In the genomic region with DNA sequence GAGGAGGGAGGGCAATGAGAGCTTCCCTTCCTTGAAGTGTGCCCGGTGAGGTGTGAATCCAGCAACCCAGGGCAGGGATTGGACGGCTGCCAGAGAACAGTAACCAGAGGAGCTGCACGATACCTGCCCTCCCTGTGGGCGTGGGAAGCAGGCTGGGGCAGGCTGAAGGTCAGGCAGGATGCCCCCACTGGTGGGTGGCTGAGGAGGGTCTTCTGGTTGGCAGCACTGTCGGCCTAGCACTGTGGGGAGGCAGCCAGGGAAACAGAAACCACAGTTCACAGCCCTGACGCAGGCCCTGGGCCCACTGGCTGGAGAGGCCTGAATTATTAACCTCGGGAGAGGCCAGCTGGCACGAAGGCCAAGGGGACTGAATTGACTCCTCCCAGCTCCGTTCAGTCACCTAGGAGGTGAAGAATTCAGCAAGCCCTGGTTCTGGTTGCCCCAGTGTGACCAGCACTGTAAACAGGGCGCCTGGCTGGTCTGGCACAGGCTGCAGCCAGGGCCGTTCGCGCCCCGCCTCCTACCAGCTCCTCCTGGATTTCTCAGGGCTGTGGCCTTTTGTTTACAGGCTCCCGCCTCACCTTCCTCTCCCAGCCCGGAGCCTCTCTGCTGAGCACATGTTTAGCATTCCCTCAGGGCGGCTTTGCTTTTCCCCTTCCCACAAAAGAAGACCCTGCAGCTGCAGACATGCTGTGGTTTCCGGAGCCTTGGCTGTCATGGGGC, we compare ENCODE assay signal across 2 cellular contexts.
TF ChIP-seq lines count a peak whose summit lies in the region.

No MANE protein-coding gene starts in this region.

TF ChIP-seq in A549, 52 proteins besides CTCF, POLR2A, EP300 and RAD21 (continued from another document):
- TF ChIP-seq, protein P1, sequence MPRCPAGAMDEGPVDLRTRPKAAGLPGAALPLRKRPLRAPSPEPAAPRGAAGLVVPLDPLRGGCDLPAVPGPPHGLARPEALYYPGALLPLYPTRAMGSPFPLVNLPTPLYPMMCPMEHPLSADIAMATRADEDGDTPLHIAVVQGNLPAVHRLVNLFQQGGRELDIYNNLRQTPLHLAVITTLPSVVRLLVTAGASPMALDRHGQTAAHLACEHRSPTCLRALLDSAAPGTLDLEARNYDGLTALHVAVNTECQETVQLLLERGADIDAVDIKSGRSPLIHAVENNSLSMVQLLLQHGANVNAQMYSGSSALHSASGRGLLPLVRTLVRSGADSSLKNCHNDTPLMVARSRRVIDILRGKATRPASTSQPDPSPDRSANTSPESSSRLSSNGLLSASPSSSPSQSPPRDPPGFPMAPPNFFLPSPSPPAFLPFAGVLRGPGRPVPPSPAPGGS (IDR thresholded peaks at IDR 0.05) = no peak
- TF ChIP-seq ZFP36 (IDR thresholded peaks at IDR 0.05; ENCODE audit: borderline replicate concordance, partially characterized antibody) = no peak
- TF ChIP-seq FOSL2 (IDR thresholded peaks at IDR 0.05) = no peak
- TF ChIP-seq FOSL2 (CRISPR knock-in tag; IDR thresholded peaks at IDR 0.05) = no peak
- TF ChIP-seq KDM1A (IDR thresholded peaks at IDR 0.05; ENCODE audit: low read depth) = no peak

TF ChIP-seq in H1, 55 proteins besides CTCF, POLR2A, EP300 and RAD21:
- TF ChIP-seq, protein P2, sequence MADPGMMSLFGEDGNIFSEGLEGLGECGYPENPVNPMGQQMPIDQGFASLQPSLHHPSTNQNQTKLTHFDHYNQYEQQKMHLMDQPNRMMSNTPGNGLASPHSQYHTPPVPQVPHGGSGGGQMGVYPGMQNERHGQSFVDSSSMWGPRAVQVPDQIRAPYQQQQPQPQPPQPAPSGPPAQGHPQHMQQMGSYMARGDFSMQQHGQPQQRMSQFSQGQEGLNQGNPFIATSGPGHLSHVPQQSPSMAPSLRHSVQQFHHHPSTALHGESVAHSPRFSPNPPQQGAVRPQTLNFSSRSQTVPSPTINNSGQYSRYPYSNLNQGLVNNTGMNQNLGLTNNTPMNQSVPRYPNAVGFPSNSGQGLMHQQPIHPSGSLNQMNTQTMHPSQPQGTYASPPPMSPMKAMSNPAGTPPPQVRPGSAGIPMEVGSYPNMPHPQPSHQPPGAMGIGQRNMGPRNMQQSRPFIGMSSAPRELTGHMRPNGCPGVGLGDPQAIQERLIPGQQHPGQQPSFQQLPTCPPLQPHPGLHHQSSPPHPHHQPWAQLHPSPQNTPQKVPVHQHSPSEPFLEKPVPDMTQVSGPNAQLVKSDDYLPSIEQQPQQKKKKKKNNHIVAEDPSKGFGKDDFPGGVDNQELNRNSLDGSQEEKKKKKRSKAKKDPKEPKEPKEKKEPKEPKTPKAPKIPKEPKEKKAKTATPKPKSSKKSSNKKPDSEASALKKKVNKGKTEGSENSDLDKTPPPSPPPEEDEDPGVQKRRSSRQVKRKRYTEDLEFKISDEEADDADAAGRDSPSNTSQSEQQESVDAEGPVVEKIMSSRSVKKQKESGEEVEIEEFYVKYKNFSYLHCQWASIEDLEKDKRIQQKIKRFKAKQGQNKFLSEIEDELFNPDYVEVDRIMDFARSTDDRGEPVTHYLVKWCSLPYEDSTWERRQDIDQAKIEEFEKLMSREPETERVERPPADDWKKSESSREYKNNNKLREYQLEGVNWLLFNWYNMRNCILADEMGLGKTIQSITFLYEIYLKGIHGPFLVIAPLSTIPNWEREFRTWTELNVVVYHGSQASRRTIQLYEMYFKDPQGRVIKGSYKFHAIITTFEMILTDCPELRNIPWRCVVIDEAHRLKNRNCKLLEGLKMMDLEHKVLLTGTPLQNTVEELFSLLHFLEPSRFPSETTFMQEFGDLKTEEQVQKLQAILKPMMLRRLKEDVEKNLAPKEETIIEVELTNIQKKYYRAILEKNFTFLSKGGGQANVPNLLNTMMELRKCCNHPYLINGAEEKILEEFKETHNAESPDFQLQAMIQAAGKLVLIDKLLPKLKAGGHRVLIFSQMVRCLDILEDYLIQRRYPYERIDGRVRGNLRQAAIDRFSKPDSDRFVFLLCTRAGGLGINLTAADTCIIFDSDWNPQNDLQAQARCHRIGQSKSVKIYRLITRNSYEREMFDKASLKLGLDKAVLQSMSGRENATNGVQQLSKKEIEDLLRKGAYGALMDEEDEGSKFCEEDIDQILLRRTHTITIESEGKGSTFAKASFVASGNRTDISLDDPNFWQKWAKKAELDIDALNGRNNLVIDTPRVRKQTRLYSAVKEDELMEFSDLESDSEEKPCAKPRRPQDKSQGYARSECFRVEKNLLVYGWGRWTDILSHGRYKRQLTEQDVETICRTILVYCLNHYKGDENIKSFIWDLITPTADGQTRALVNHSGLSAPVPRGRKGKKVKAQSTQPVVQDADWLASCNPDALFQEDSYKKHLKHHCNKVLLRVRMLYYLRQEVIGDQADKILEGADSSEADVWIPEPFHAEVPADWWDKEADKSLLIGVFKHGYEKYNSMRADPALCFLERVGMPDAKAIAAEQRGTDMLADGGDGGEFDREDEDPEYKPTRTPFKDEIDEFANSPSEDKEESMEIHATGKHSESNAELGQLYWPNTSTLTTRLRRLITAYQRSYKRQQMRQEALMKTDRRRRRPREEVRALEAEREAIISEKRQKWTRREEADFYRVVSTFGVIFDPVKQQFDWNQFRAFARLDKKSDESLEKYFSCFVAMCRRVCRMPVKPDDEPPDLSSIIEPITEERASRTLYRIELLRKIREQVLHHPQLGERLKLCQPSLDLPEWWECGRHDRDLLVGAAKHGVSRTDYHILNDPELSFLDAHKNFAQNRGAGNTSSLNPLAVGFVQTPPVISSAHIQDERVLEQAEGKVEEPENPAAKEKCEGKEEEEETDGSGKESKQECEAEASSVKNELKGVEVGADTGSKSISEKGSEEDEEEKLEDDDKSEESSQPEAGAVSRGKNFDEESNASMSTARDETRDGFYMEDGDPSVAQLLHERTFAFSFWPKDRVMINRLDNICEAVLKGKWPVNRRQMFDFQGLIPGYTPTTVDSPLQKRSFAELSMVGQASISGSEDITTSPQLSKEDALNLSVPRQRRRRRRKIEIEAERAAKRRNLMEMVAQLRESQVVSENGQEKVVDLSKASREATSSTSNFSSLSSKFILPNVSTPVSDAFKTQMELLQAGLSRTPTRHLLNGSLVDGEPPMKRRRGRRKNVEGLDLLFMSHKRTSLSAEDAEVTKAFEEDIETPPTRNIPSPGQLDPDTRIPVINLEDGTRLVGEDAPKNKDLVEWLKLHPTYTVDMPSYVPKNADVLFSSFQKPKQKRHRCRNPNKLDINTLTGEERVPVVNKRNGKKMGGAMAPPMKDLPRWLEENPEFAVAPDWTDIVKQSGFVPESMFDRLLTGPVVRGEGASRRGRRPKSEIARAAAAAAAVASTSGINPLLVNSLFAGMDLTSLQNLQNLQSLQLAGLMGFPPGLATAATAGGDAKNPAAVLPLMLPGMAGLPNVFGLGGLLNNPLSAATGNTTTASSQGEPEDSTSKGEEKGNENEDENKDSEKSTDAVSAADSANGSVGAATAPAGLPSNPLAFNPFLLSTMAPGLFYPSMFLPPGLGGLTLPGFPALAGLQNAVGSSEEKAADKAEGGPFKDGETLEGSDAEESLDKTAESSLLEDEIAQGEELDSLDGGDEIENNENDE (IDR thresholded peaks at IDR 0.05; ENCODE audit: insufficient replicate concordance, low read length) = no peak
- TF ChIP-seq, protein P3, sequence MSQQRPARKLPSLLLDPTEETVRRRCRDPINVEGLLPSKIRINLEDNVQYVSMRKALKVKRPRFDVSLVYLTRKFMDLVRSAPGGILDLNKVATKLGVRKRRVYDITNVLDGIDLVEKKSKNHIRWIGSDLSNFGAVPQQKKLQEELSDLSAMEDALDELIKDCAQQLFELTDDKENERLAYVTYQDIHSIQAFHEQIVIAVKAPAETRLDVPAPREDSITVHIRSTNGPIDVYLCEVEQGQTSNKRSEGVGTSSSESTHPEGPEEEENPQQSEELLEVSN (IDR thresholded peaks at IDR 0.05) = peak; percentile 91
- TF ChIP-seq EGR1 (IDR thresholded peaks at IDR 0.05; ENCODE audit: borderline replicate concordance, low read depth, low read length) (no peak), TAF1 (IDR thresholded peaks at IDR 0.05; ENCODE audit: low read depth, low read length) (peak; percentile 52; the same call in 1 of the 2 replicates)
- TF ChIP-seq, protein P4, sequence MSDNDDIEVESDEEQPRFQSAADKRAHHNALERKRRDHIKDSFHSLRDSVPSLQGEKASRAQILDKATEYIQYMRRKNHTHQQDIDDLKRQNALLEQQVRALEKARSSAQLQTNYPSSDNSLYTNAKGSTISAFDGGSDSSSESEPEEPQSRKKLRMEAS (IDR thresholded peaks at IDR 0.05) = peak; percentile 94
